In the genomic region with DNA sequence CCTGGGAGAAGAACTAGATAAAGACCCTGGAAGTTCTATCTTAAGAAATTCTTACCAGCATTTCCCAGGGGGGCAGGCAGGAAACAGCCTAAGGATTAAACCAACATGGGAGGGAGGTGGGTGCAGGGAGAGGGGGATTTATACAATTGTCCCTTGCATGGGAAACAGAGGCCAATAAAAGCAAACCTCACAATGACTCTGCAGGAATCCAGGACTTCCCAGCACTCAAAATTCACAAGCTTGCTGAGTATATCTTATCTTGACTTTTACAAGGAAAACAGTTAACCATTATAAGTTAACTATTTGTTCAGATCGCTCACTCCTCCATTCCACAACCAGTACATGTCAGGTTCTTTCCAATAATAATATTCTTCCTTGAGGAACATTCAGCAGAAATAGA, we compare ENCODE assay signal across 13 cellular contexts.
DNase-seq lines count a peak whose midpoint lies in the region; ATAC-seq and TF ChIP-seq lines count a peak whose summit lies in the region.
"Had no signal": no experiment of that assay in that cellular context is flagged by ENCODE, and none has a peak within 500 bp of the region (broad histone marks: within the 10 kb centered on the region; RNA-seq: fewer than 3 reads in every experiment).

No MANE protein-coding gene starts in this region.

- peak; percentile 54 to 83 for DNase-seq in Caco-2
- peak; percentile 60 for DNase-seq in OCI-M1 (lab: John Stamatoyannopoulos, UW)
- no peak for DNase-seq in esophagus muscularis mucosa (ENCODE audit: extremely low spot score)
- peak; percentile 64 for DNase-seq in neural progenitor cell (ENCODE audit: low spot score)
- no peak for DNase-seq in stimulated activated CD4-positive, alpha-beta T cell treated with anti-CD3 and anti-CD28 coated beads, Interleukin-2, amount 100 ng/mL, for 24 hours
- DNase-seq in cortex of kidney (lab: John Stamatoyannopoulos, UW): no peak
- DNase-seq: activated CD4-positive, alpha-beta T cell treated with anti-CD3 and anti-CD28 coated beads for 1 hour; activated effector memory CD4-positive, alpha-beta T cell treated with Interleukin-2 at 50 U/mL for 16 hours; CD4-positive, alpha-beta T cell; NCI-H1930; nucleus accumbens had no signal

- H3K4me3 Mint-ChIP-seq in Caco-2 (ENCODE audit: unreplicated experiment) (no peak overlapping the region), neural progenitor cell (no peak overlapping the region)
- H3K4me3 Mint-ChIP-seq: CD4-positive, alpha-beta T cell had no signal

- H3K27ac ChIP-seq in esophagus muscularis mucosa (replicated peaks in 1 of 4) (peak overlapping the region; percentile 65 to 82 (median 80)), neural progenitor cell (peak overlapping the region; percentile 61)

- peak overlapping the region; percentile 83 for H3K27ac Mint-ChIP-seq in Caco-2 (ENCODE audit: unreplicated experiment)
- peak overlapping the region; percentile 96 for H3K27ac Mint-ChIP-seq in neural progenitor cell
- H3K27ac Mint-ChIP-seq: CD4-positive, alpha-beta T cell had no signal

- H3K9me3 ChIP-seq in Caco-2 (peaks cover 7% of the 10 kb centered on the region; the same call in 1 of the 2 replicates), esophagus muscularis mucosa (peaks cover 0 to 14% (median 0%) of the 10 kb centered on the region in 4 donors), neural progenitor cell (ENCODE audit: low read depth) (no peaks in the 10 kb centered on the region)

- ATAC-seq in GM21447 (IDR thresholded peaks at IDR 0.05; ENCODE audit: unreplicated experiment) (no peak), HG02885 (IDR thresholded peaks at IDR 0.05; ENCODE audit: poor library complexity, unreplicated experiment) (no peak)

- no peak overlapping the region for H3K9ac ChIP-seq in neural progenitor cell

- no peak overlapping the region for H3K4me3 ChIP-seq in Caco-2 (ENCODE audit: low read depth, low read length)
- H3K4me3 ChIP-seq in esophagus muscularis mucosa: no peak overlapping the region
- no peak overlapping the region for H3K4me3 ChIP-seq in neural progenitor cell

- peak overlapping the region; percentile 70 for H3K4me2 ChIP-seq in neural progenitor cell

- TF ChIP-seq CTCF in Caco-2 (IDR thresholded peaks at IDR 0.05; ENCODE audit: insufficient read depth in 1 of 2, low read depth in 1 of 2, low read length in 1 of 2, severe bottlenecking in 1 of 2, unreplicated experiment in 1 of 2): no peak
- no peak for TF ChIP-seq CTCF in esophagus muscularis mucosa (IDR thresholded peaks at IDR 0.05)
- no peak for TF ChIP-seq CTCF in neural progenitor cell (IDR thresholded peaks at IDR 0.05)

- H3K4me1 ChIP-seq in Caco-2 (peaks cover 35% of the 10 kb centered on the region), esophagus muscularis mucosa (peaks cover 5 to 53% (median 41%) of the 10 kb centered on the region in 4 donors), neural progenitor cell (peaks cover 29% of the 10 kb centered on the region)

- H3K4me1 Mint-ChIP-seq in Caco-2 (ENCODE audit: low read depth, unreplicated experiment) (peaks cover 32% of the 10 kb centered on the region), neural progenitor cell (peaks cover 39% of the 10 kb centered on the region)

- CTCF ChIA-PET in Caco-2 (lab: Charles Lee): interaction anchor here (0.6 kb wide), 1 partner anchor 332 kb away, joined by 4 read pairs; no protein-coding TSS in a partner anchor

- intact Hi-C loops in Caco-2 (cut with micrococcal nuclease; ENCODE audit: unreplicated experiment): loop anchor here (1.0 to 5.0 kb wide), 6 partner anchors 22 to 155 kb away; no protein-coding TSS in a partner anchor
- intact Hi-C loops in esophagus muscularis mucosa (cut with DNase I): no loop called here

- TF ChIP-seq POLR2A in esophagus muscularis mucosa (IDR thresholded peaks at IDR 0.05; ENCODE audit: low read depth): no peak

- H2AFZ ChIP-seq in neural progenitor cell (replicated peaks): peak overlapping the region; percentile 58

- BruUV-seq in Caco-2 (replicated peaks; lab: Mats Ljungman, UMichigan): no TSS peak

- TF ChIP-seq EP300 in esophagus muscularis mucosa (IDR thresholded peaks at IDR 0.05): no peak

- no peaks in the 10 kb centered on the region for H3K79me2 ChIP-seq in neural progenitor cell (ENCODE audit: low read depth)

- no peaks in the 10 kb centered on the region for H4K20me1 ChIP-seq in neural progenitor cell (ENCODE audit: low read depth)

- H3K36me3 ChIP-seq in Caco-2 (ENCODE audit: control insufficient read depth, insufficient read depth, low read length) (no peaks in the 10 kb centered on the region), esophagus muscularis mucosa (no peaks in the 10 kb centered on the region), neural progenitor cell (no peaks in the 10 kb centered on the region)

- H3K27me3 ChIP-seq in Caco-2 (replicated peaks; ENCODE audit: control insufficient read depth, insufficient read depth, low read length): no peaks in the 10 kb centered on the region
- no peaks in the 10 kb centered on the region for H3K27me3 ChIP-seq in esophagus muscularis mucosa
- no peaks in the 10 kb centered on the region for H3K27me3 ChIP-seq in neural progenitor cell

- H3K9me3 Mint-ChIP-seq in Caco-2 (ENCODE audit: unreplicated experiment) (peaks cover 43% of the 10 kb centered on the region), neural progenitor cell (peaks cover 33% of the 10 kb centered on the region)

- H3F3A ChIP-seq in neural progenitor cell (ENCODE audit: low read depth): no peaks in the 10 kb centered on the region

- no peaks in the 10 kb centered on the region for H3K36me3 Mint-ChIP-seq in Caco-2 (ENCODE audit: insufficient read depth, unreplicated experiment)
- peaks cover 7% of the 10 kb centered on the region for H3K36me3 Mint-ChIP-seq in neural progenitor cell

- WGBS in esophagus muscularis mucosa: 88% methylated on average over 1 of the region's 1 CpG

- H3K27me3 Mint-ChIP-seq in Caco-2 (ENCODE audit: insufficient read depth, unreplicated experiment): no peaks in the 10 kb centered on the region
- no peaks in the 10 kb centered on the region for H3K27me3 Mint-ChIP-seq in neural progenitor cell (ENCODE audit: insufficient read depth, low read depth)

- POLR2A ChIA-PET in Caco-2 (lab: Charles Lee): interaction anchor here (0.6 kb wide), 1 partner anchor 321 kb away, joined by 3 read pairs; no protein-coding TSS in a partner anchor

Comparison
In these comparisons a context has a peak if more than half of its experiments do, and no peak if none do; other contexts are left out.
1. DNase-seq: peak in Caco-2 (2 of 2), OCI-M1 (single experiment) and neural progenitor cell (single experiment); none in esophagus muscularis mucosa (single experiment), stimulated activated CD4-positive, alpha-beta T cell treated with anti-CD3 and anti-CD28 coated beads, Interleukin-2, amount 100 ng/mL, for 24 hours (0 of 2) and cortex of kidney (single experiment).